ENCODE assay signal across 13 cellular contexts in genomic region chr17:32987868-32988267, GRCh38. TPM values are rescaled to one million over a fixed set of nuclear protein-coding genes. Genes with fewer than 3 reads are reported as not detected.
"Had no signal": no experiment of that assay in that cellular context is flagged by ENCODE, and none has a peak within 500 bp of the region (broad histone marks: within the 10 kb centered on the region; RNA-seq: fewer than 3 reads in every experiment).

No MANE protein-coding gene starts in this region.

RNA-seq across cellular contexts. Expression of gene SPACA3, which starts 3.8 kb away (rescaled TPM):
- total RNA-seq: activated B cell treated with CpG ODN at 0.5 μM for 24 hours; activated CD4-positive, alpha-beta memory T cell treated with anti-CD3 and anti-CD28 coated beads for 36 hours; activated CD4-positive, alpha-beta memory T cell treated with anti-CD3 and anti-CD28 coated beads, Interleukin-2, amount 10 ng/mL, durations not matched to agents 7 days and 5 days; activated CD4-positive, alpha-beta T cell treated with anti-CD3 and anti-CD28 coated beads for 36 hours; activated CD4-positive, alpha-beta T cell treated with anti-CD3 and anti-CD28 coated beads, Interleukin-2, amount 10 ng/mL, durations not matched to agents 24 days and 14 days; activated CD4-positive, alpha-beta T cell treated with anti-CD3 and anti-CD28 coated beads, Interleukin-2, amount 10 ng/mL, durations not matched to agents 7 days and 5 days; activated CD8-positive, alpha-beta memory T cell treated with anti-CD3 and anti-CD28 coated beads for 36 hours; activated CD8-positive, alpha-beta memory T cell treated with anti-CD3 and anti-CD28 coated beads, Interleukin-2, amount 10 ng/mL, durations not matched to agents 7 days and 5 days; activated CD8-positive, alpha-beta T cell treated with anti-CD3 and anti-CD28 coated beads for 36 hours; activated CD8-positive, alpha-beta T cell treated with anti-CD3 and anti-CD28 coated beads, Interleukin-2, amount 10 ng/mL, durations not matched to agents 7 days and 5 days; T-helper 17 cell; T-helper 2 cell treated with Interferon-gamma antibody and Interleukin-4, amounts not matched to agents 100 ng/mL and 5 ng/mL, for 36 hours; WTC11 had no signal

RNA-seq across cellular contexts. Expression of gene TMEM98, which starts 59.9 kb away (rescaled TPM):
- total RNA-seq: activated B cell treated with CpG ODN at 0.5 μM for 24 hours; activated CD8-positive, alpha-beta memory T cell treated with anti-CD3 and anti-CD28 coated beads for 36 hours; activated CD8-positive, alpha-beta T cell treated with anti-CD3 and anti-CD28 coated beads for 36 hours; activated CD8-positive, alpha-beta T cell treated with anti-CD3 and anti-CD28 coated beads, Interleukin-2, amount 10 ng/mL, durations not matched to agents 7 days and 5 days; T-helper 17 cell had no signal
